In genomic region chr12:68497702-68498101, GRCh38 we compare ENCODE assay signal across 11 cellular contexts.
DNase-seq lines count a peak whose midpoint lies in the region; ATAC-seq and TF ChIP-seq lines count a peak whose summit lies in the region.
"Had no signal": no experiment of that assay in that cellular context is flagged by ENCODE, and none has a peak within 500 bp of the region (broad histone marks: within the 10 kb centered on the region; RNA-seq: fewer than 3 reads in every experiment).

No MANE protein-coding gene starts in this region.

- peak; percentile 49 for DNase-seq in activated CD8-positive, alpha-beta memory T cell treated with anti-CD3 and anti-CD28 coated beads, Interleukin-2, amount 10 ng/mL, durations not matched to agents 7 days and 5 days
- no peak for DNase-seq in activated CD8-positive, alpha-beta memory T cell treated with anti-CD3 and anti-CD28 coated beads, Interleukin-2, amount 50 U/mL, for 4 hours
- DNase-seq in T-helper 17 cell (no peak), fibroblast of mammary gland (ENCODE audit: low read depth) (peak; percentile 93), thoracic aorta (ENCODE audit: low spot score) (no peak), Kasumi-1 (lab: John Stamatoyannopoulos, UW) (no peak), erythroblast (lab: John Stamatoyannopoulos, UW) (no peak)
- DNase-seq: SHP77 had no signal

- no peak for TF ChIP-seq CTCF in fibroblast of mammary gland (conservative IDR thresholded peaks at IDR 0.05; ENCODE audit: control insufficient read depth, insufficient read depth, low read depth, low read length)
- TF ChIP-seq CTCF in thoracic aorta (IDR thresholded peaks at IDR 0.05) = no peak

- H3K9me3 ChIP-seq in T-helper 17 cell (ENCODE audit: control insufficient read depth, low read length, poor library complexity, severe bottlenecking) (no peaks in the 10 kb centered on the region), thoracic aorta (no peaks in the 10 kb centered on the region)

- peaks cover 12 to 31% of the 10 kb centered on the region in 2 donors for H3K4me1 ChIP-seq in thoracic aorta (ENCODE audit: control insufficient read depth in 1 of 2, low read depth in 2 of 2)

- peaks cover 7% of the 10 kb centered on the region for H3K36me3 Mint-ChIP-seq in activated CD8-positive, alpha-beta memory T cell treated with anti-CD3 and anti-CD28 coated beads, Interleukin-2, amount 10 ng/mL, durations not matched to agents 7 days and 5 days
- H3K36me3 Mint-ChIP-seq in T-helper 17 cell (ENCODE audit: low read depth) = no peaks in the 10 kb centered on the region

- H3K27ac Mint-ChIP-seq in activated CD8-positive, alpha-beta memory T cell treated with anti-CD3 and anti-CD28 coated beads, Interleukin-2, amount 10 ng/mL, durations not matched to agents 7 days and 5 days = peak overlapping the region; percentile 86
- H3K27ac Mint-ChIP-seq in T-helper 17 cell = no peak overlapping the region

- H3K4me3 Mint-ChIP-seq in activated CD8-positive, alpha-beta memory T cell treated with anti-CD3 and anti-CD28 coated beads, Interleukin-2, amount 10 ng/mL, durations not matched to agents 7 days and 5 days = peak overlapping the region; percentile 58
- peak overlapping the region; percentile 37 for H3K4me3 Mint-ChIP-seq in T-helper 17 cell

- ATAC-seq in activated CD8-positive, alpha-beta memory T cell treated with anti-CD3 and anti-CD28 coated beads, Interleukin-2, amount 10 ng/mL, durations not matched to agents 7 days and 5 days = peak; percentile 85
- ATAC-seq in T-helper 17 cell = peak; percentile 28
- ATAC-seq in thoracic aorta (ENCODE audit: insufficient number of reproducible peaks, low FRiP score, low read depth) = peak; percentile 78
- ATAC-seq in GM21529 (IDR thresholded peaks at IDR 0.05; ENCODE audit: unreplicated experiment) = no peak

- no peak for TF ChIP-seq POLR2A in erythroblast (IDR thresholded peaks at IDR 0.05; ENCODE audit: low read length)

- H3K9me3 Mint-ChIP-seq in activated CD8-positive, alpha-beta memory T cell treated with anti-CD3 and anti-CD28 coated beads, Interleukin-2, amount 10 ng/mL, durations not matched to agents 7 days and 5 days (ENCODE audit: low read depth) = no peaks in the 10 kb centered on the region

- peak overlapping the region; percentile 4 to 71 for H3K27ac ChIP-seq in thoracic aorta
- H3K27ac ChIP-seq: cardiac muscle cell, HL-60 had no signal

- H3K4me1 Mint-ChIP-seq in activated CD8-positive, alpha-beta memory T cell treated with anti-CD3 and anti-CD28 coated beads, Interleukin-2, amount 10 ng/mL, durations not matched to agents 7 days and 5 days = peaks cover 30% of the 10 kb centered on the region
- H3K4me1 Mint-ChIP-seq in T-helper 17 cell = peaks cover 13% of the 10 kb centered on the region

- CTCF ChIA-PET in activated CD8-positive, alpha-beta memory T cell treated with anti-CD3 and anti-CD28 coated beads, Interleukin-2, amount 10 ng/mL, durations not matched to agents 7 days and 5 days (lab: Charles Lee) = interaction anchor here (1.1 to 1.4 kb wide), 5 partner anchors 17 to 148 kb away, joined by 3 to 6 read pairs (median 3); no protein-coding TSS in a partner anchor

- H3K27me3 Mint-ChIP-seq in activated CD8-positive, alpha-beta memory T cell treated with anti-CD3 and anti-CD28 coated beads, Interleukin-2, amount 10 ng/mL, durations not matched to agents 7 days and 5 days = no peaks in the 10 kb centered on the region
- H3K27me3 Mint-ChIP-seq in T-helper 17 cell = no peaks in the 10 kb centered on the region

- H3K4me3 ChIP-seq in fibroblast of mammary gland (ENCODE audit: control insufficient read depth, low read depth, low read length) (no peak overlapping the region), thoracic aorta (peak overlapping the region; percentile 22)
- H3K4me3 ChIP-seq: cardiac muscle cell had no signal

- no peaks in the 10 kb centered on the region for H3K36me3 ChIP-seq in thoracic aorta
- H3K36me3 ChIP-seq: cardiac muscle cell had no signal

- no peaks in the 10 kb centered on the region for H3K27me3 ChIP-seq in thoracic aorta (replicated peaks; ENCODE audit: insufficient read depth)
- H3K27me3 ChIP-seq: cardiac muscle cell had no signal

Comparison
In these comparisons a context has a peak if more than half of its experiments do, and no peak if none do; other contexts are left out.
1. DNase-seq: peak in activated CD8-positive, alpha-beta memory T cell treated with anti-CD3 and anti-CD28 coated beads, Interleukin-2, amount 10 ng/mL, durations not matched to agents 7 days and 5 days (single experiment) and fibroblast of mammary gland (single experiment); none in activated CD8-positive, alpha-beta memory T cell treated with anti-CD3 and anti-CD28 coated beads, Interleukin-2, amount 50 U/mL, for 4 hours (single experiment), T-helper 17 cell (0 of 3), thoracic aorta (single experiment), Kasumi-1 (0 of 2) and erythroblast (0 of 2).